ENCODE assay signal across 1 cellular context in the genomic region with DNA sequence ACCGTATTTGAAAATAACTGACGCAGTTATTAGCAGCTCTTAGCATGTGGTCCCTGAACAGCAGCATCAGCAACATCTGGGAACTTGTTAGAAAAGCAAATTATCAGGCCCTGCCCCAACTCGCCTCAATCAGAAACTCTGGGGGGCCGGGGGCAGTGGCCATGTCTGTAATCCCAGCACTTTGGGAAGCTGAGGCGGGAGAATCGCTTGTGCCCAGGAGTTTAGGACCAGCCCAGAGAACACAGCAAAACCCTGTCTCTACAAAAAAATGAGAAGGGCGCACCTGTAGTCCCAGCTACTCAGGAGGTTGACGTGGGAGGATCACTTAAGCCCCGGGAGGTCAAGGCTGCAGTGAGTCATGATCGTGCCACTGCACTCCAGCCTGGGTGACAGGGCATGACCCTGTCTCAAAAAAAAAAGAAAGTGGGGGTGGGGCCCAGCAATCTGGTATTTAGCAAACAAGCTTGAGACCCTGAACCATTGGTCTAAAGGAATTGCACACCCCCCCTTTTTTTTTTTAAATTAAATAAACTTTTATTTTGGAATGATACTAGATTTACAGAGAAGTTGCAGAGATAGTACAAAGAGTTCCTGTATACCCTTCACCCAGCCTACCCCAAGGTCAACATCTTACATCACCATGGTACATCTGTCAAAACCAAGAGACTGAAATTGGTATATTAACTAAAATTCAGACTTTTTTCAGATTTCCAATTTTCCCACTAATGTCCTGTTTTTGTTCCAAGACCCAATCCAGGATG.
TF ChIP-seq lines count a peak whose summit lies in the region.

No MANE protein-coding gene starts in this region.

TF ChIP-seq in IMR-90, 13 proteins besides CTCF, POLR2A, EP300 and RAD21:
- TF ChIP-seq, protein P1, sequence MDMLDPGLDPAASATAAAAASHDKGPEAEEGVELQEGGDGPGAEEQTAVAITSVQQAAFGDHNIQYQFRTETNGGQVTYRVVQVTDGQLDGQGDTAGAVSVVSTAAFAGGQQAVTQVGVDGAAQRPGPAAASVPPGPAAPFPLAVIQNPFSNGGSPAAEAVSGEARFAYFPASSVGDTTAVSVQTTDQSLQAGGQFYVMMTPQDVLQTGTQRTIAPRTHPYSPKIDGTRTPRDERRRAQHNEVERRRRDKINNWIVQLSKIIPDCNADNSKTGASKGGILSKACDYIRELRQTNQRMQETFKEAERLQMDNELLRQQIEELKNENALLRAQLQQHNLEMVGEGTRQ (IDR thresholded peaks at IDR 0.05; ENCODE audit: low read depth, low read length) = no peak
- no peak for TF ChIP-seq BHLHE40 (IDR thresholded peaks at IDR 0.05; ENCODE audit: low read depth, low read length)
- no peak for TF ChIP-seq MXI1 (IDR thresholded peaks at IDR 0.05; ENCODE audit: borderline replicate concordance, low read depth, low read length)
- no peak for TF ChIP-seq RFX5 (IDR thresholded peaks at IDR 0.05; ENCODE audit: low read depth, low read length)
- no peak for TF ChIP-seq MAZ (IDR thresholded peaks at IDR 0.05; ENCODE audit: borderline replicate concordance, low read depth, low read length)
- TF ChIP-seq RCOR1 (IDR thresholded peaks at IDR 0.05; ENCODE audit: insufficient replicate concordance, low read length) = no peak
- TF ChIP-seq MAFK (IDR thresholded peaks at IDR 0.05; ENCODE audit: low read depth, low read length) = no peak
- no peak for TF ChIP-seq CHD1 (IDR thresholded peaks at IDR 0.05; ENCODE audit: low read depth, low read length)
- TF ChIP-seq CEBPB (IDR thresholded peaks at IDR 0.05; ENCODE audit: low read depth, low read length) = no peak
- no peak for TF ChIP-seq FOS (IDR thresholded peaks at IDR 0.05; ENCODE audit: low read depth, low read length)
- no peak for TF ChIP-seq SMC3 (IDR thresholded peaks at IDR 0.05; ENCODE audit: low read depth, low read length)
- no peak for TF ChIP-seq NFE2L2 (IDR thresholded peaks at IDR 0.05; ENCODE audit: low read depth, low read length)
- TF ChIP-seq, protein P2, sequence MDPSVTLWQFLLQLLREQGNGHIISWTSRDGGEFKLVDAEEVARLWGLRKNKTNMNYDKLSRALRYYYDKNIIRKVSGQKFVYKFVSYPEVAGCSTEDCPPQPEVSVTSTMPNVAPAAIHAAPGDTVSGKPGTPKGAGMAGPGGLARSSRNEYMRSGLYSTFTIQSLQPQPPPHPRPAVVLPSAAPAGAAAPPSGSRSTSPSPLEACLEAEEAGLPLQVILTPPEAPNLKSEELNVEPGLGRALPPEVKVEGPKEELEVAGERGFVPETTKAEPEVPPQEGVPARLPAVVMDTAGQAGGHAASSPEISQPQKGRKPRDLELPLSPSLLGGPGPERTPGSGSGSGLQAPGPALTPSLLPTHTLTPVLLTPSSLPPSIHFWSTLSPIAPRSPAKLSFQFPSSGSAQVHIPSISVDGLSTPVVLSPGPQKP (IDR thresholded peaks at IDR 0.05; ENCODE audit: borderline replicate concordance, low read depth, low read length) = no peak
